27 cellular contexts compared by ENCODE assay signal in the genomic region with DNA sequence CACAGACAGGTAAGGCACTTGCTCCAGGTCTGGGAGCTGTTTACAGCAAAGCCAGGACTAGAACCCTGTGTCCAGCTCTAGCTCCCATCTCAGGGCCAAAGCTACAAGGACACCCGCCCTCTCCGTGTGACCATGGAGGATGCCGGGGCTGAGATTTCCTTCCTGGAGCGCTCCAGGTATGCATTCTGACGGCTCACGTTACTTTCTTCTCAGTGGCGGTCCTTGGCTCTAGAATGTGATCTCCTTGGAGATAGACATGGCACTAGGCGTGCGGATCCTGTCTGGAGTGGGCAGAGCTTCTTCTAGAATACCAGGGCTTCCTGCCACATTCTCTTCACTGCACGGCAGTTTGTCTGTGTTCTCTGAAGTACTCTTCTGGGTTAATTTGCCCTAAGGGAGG.
"Had no signal": no experiment of that assay in that cellular context is flagged by ENCODE, and none has a peak within 500 bp of the region (broad histone marks: within the 10 kb centered on the region; RNA-seq: fewer than 3 reads in every experiment).

No MANE protein-coding gene starts in this region.

- H3K4me1 ChIP-seq: pancreas, right lobe of liver had no signal

- H3K36me3 Mint-ChIP-seq: memory B cell; naive thymus-derived CD4-positive, alpha-beta T cell; stimulated activated naive B cell treated with anti-CD40 and anti-IgM and Interleukin-4, amounts not matched to agents 10 μg/mL and 1 μg/mL and 100 μg/mL, for 72 hours had no signal

- H3K9me3 Mint-ChIP-seq: memory B cell; naive thymus-derived CD4-positive, alpha-beta T cell; nephron progenitor cell; stimulated activated naive B cell treated with anti-CD40 and anti-IgM and Interleukin-4, amounts not matched to agents 10 μg/mL and 1 μg/mL and 100 μg/mL, for 72 hours; stimulated activated naive CD8-positive, alpha-beta T cell treated with anti-CD3 and anti-CD28 coated beads, Interleukin-15, amount 100 ng/mL, for 72 hours had no signal

- ATAC-seq: esophagus mucosa; gastrocnemius medialis; left cardiac atrium; left ventricle myocardium superior; naive thymus-derived CD4-positive, alpha-beta T cell; pancreas; right lobe of liver; stimulated activated naive B cell treated with anti-CD40 and anti-IgM and Interleukin-4, amounts not matched to agents 10 μg/mL and 1 μg/mL and 100 μg/mL, for 72 hours; stimulated activated naive CD8-positive, alpha-beta T cell treated with anti-CD3 and anti-CD28 coated beads, Interleukin-15, amount 100 ng/mL, for 72 hours had no signal

- H3K9me3 ChIP-seq: gastrocnemius medialis, pancreas, right lobe of liver, suprapubic skin, transverse colon had no signal

- H3K36me3 ChIP-seq: gastrocnemius medialis, pancreas, right lobe of liver, suprapubic skin, transverse colon had no signal

- H3K4me3 Mint-ChIP-seq: memory B cell; naive thymus-derived CD4-positive, alpha-beta T cell; stimulated activated naive B cell treated with anti-CD40 and anti-IgM and Interleukin-4, amounts not matched to agents 10 μg/mL and 1 μg/mL and 100 μg/mL, for 72 hours; stimulated activated naive CD8-positive, alpha-beta T cell treated with anti-CD3 and anti-CD28 coated beads, Interleukin-15, amount 100 ng/mL, for 72 hours had no signal

- H3K27me3 ChIP-seq: pancreas, right lobe of liver, transverse colon had no signal

- H3K27ac ChIP-seq: dorsolateral prefrontal cortex, epithelial cell of prostate, gastrocnemius medialis, pancreas, right lobe of liver, suprapubic skin, transverse colon had no signal

- H3K4me3 ChIP-seq: dorsolateral prefrontal cortex, gastrocnemius medialis, lung, pancreas, right lobe of liver, suprapubic skin, transverse colon had no signal

- DNase-seq: caudate nucleus; cerebellar nuclear complex; dorsolateral prefrontal cortex; effector CD4-positive, alpha-beta T cell; foreskin fibroblast; gastrocnemius medialis; head of caudate nucleus; left cardiac atrium; left ventricle myocardium superior; midbrain; naive thymus-derived CD4-positive, alpha-beta T cell; nephron progenitor cell; occipital lobe; pancreas; right lobe of liver; small intestine; stimulated activated CD4-positive, alpha-beta T cell treated with anti-CD3 and anti-CD28 coated beads, Interleukin-15, amount 100 ng/mL, for 24 hours; stimulated activated CD4-positive, alpha-beta T cell treated with anti-CD3 and anti-CD28 coated beads, Interleukin-2, amount 100 ng/mL, for 48 hours; stimulated activated naive B cell treated with anti-CD40 and anti-IgM and Interleukin-4, amounts not matched to agents 10 μg/mL and 1 μg/mL and 100 μg/mL, for 72 hours; stimulated activated naive CD8-positive, alpha-beta T cell treated with anti-CD3 and anti-CD28 coated beads, Interleukin-15, amount 100 ng/mL, for 72 hours; transverse colon had no signal

- H3K27ac Mint-ChIP-seq: memory B cell; naive thymus-derived CD4-positive, alpha-beta T cell; progenitor cell of endocrine pancreas; stimulated activated naive B cell treated with anti-CD40 and anti-IgM and Interleukin-4, amounts not matched to agents 10 μg/mL and 1 μg/mL and 100 μg/mL, for 72 hours; stimulated activated naive CD8-positive, alpha-beta T cell treated with anti-CD3 and anti-CD28 coated beads, Interleukin-15, amount 100 ng/mL, for 72 hours had no signal
